ENCODE assay signal across 21 cellular contexts in genomic region chr2:81672923-81673322, GRCh38.
DNase-seq lines count a peak whose midpoint lies in the region; ATAC-seq, FAIRE-seq and TF ChIP-seq lines count a peak whose summit lies in the region.
"Had no signal": no experiment of that assay in that cellular context is flagged by ENCODE, and none has a peak within 500 bp of the region (broad histone marks: within the 10 kb centered on the region; RNA-seq: fewer than 3 reads in every experiment).

No MANE protein-coding gene starts in this region.

- RAD21 ChIA-PET in GM12878 (lab: Charles Lee; ENCODE audit: unreplicated experiment): no interaction called here

- no peaks in the 10 kb centered on the region for H3K4me1 ChIP-seq in GM12878 (ENCODE audit: control insufficient read depth, insufficient read depth, low read length)

- TF ChIP-seq CTCF in GM12878 (IDR thresholded peaks at IDR 0.05 in 2 of 3, conservative IDR thresholded peaks at IDR 0.05 in 1 of 3; ENCODE audit: control insufficient read depth in 2 of 3, extremely low read depth in 1 of 3, insufficient read depth in 1 of 3, low read depth in 3 of 3, low read length in 3 of 3): no peak
- TF ChIP-seq CTCF in HFFc6 (IDR thresholded peaks at IDR 0.05): no peak
- no peak for TF ChIP-seq CTCF in WTC11 (IDR thresholded peaks at IDR 0.05)

- H3K36me3 Mint-ChIP-seq in HFFc6 (ENCODE audit: low read depth): no peaks in the 10 kb centered on the region
- no peaks in the 10 kb centered on the region for H3K36me3 Mint-ChIP-seq in WTC11
- H3K36me3 Mint-ChIP-seq: CD4-positive, CD25-positive, alpha-beta regulatory T cell; CD8-positive, alpha-beta memory T cell had no signal

- intact Hi-C loops in GM12878 (cut with micrococcal nuclease; ENCODE audit: unreplicated experiment): no loop called here

- H3K27me3 ChIP-seq in GM12878 (replicated peaks in 1 of 2; ENCODE audit: control insufficient read depth in 2 of 2, insufficient read depth in 2 of 2, low read length in 1 of 2): no peaks in the 10 kb centered on the region
- H3K27me3 ChIP-seq: BLaER1 had no signal

- TF ChIP-seq POLR2A in GM12878 (IDR thresholded peaks at IDR 0.05; ENCODE audit: low read depth, low read length): no peak

- H3K4me3 Mint-ChIP-seq in HFFc6: no peak overlapping the region
- H3K4me3 Mint-ChIP-seq in WTC11: no peak overlapping the region
- H3K4me3 Mint-ChIP-seq: B cell; CD4-positive, CD25-positive, alpha-beta regulatory T cell; CD8-positive, alpha-beta memory T cell had no signal

- H3K27me3 Mint-ChIP-seq in HFFc6 (ENCODE audit: insufficient read depth) (no peaks in the 10 kb centered on the region), WTC11 (ENCODE audit: low read depth) (no peaks in the 10 kb centered on the region)
- H3K27me3 Mint-ChIP-seq: B cell; CD4-positive, CD25-positive, alpha-beta regulatory T cell; CD8-positive, alpha-beta memory T cell had no signal

- no peak overlapping the region for H3K4me3 ChIP-seq in GM12878
- H3K4me3 ChIP-seq: BLaER1 had no signal

- H4K20me1 ChIP-seq in GM12878 (ENCODE audit: control insufficient read depth, insufficient read depth): no peaks in the 10 kb centered on the region
- H4K20me1 ChIP-seq: BLaER1 had no signal

- SMC1A ChIA-PET in GM12878 (lab: Charles Lee; ENCODE audit: uncharacterized antibody, unreplicated experiment): interaction anchor here (1.1 to 3.3 kb wide), 2 partner anchors 27 to 427 kb away, joined by 3 to 12 read pairs; no protein-coding TSS in a partner anchor

- H3K9ac ChIP-seq in GM12878 (ENCODE audit: control insufficient read depth, insufficient read depth, low read length): no peak overlapping the region
- H3K9ac ChIP-seq: BLaER1 had no signal

- no peak for TF ChIP-seq EP300 in GM12878 (IDR thresholded peaks at IDR 0.05; ENCODE audit: borderline replicate concordance in 1 of 2, control insufficient read depth in 1 of 2, low read depth in 2 of 2, low read length in 2 of 2)

- FAIRE-seq in GM12878 (lab: Jason Lieb, UNC): no peak
- FAIRE-seq: D721Med, GM18507, H1 had no signal

- H3K9me3 Mint-ChIP-seq in HFFc6 (peaks cover 29% of the 10 kb centered on the region), WTC11 (no peaks in the 10 kb centered on the region)

- H3K79me2 ChIP-seq in GM12878 (ENCODE audit: control insufficient read depth, insufficient read depth, low read length): no peaks in the 10 kb centered on the region

- no TSS peak for BruUV-seq in GM12878 (replicated peaks; lab: Mats Ljungman, UMichigan)

- H3K27ac ChIP-seq in GM12878 (ENCODE audit: control insufficient read depth, insufficient read depth): no peak overlapping the region
- H3K27ac ChIP-seq: BLaER1, C4-2B had no signal

- CTCF ChIA-PET in GM12878 (lab: Yijun Ruan, JAX): interaction anchor here (0.6 kb wide), 1 partner anchor 790 kb away, joined by 3 read pairs; no protein-coding TSS in a partner anchor
- CTCF ChIA-PET in WTC11 (lab: Charles Lee): no interaction called here

- no peaks in the 10 kb centered on the region for H3K9me3 ChIP-seq in GM12878 (replicated peaks; ENCODE audit: control insufficient read depth, insufficient read depth, low read length)
- H3K9me3 ChIP-seq: BLaER1 had no signal

- H3K4me1 Mint-ChIP-seq in HFFc6 (ENCODE audit: low read depth) (no peaks in the 10 kb centered on the region), WTC11 (no peaks in the 10 kb centered on the region)
- H3K4me1 Mint-ChIP-seq: B cell; CD4-positive, CD25-positive, alpha-beta regulatory T cell; CD8-positive, alpha-beta memory T cell had no signal

- H3K4me2 ChIP-seq in GM12878 (ENCODE audit: control insufficient read depth, insufficient read depth): no peak overlapping the region
- H3K4me2 ChIP-seq: BLaER1 had no signal

- ATAC-seq in GM21786 (IDR thresholded peaks at IDR 0.05; ENCODE audit: unreplicated experiment): peak; percentile 54
- peak; percentile 73 for ATAC-seq in GM12878
- no peak for ATAC-seq in GM21367 (IDR thresholded peaks at IDR 0.05; ENCODE audit: unreplicated experiment)
- ATAC-seq in WTC11: no peak

- H3K27ac Mint-ChIP-seq in HFFc6: no peak overlapping the region
- H3K27ac Mint-ChIP-seq in WTC11: no peak overlapping the region
- H3K27ac Mint-ChIP-seq: B cell; CD4-positive, CD25-positive, alpha-beta regulatory T cell; CD8-positive, alpha-beta memory T cell had no signal

- H2AFZ ChIP-seq in GM12878 (ENCODE audit: control insufficient read depth, low read depth, low read length): no peak overlapping the region

- TF ChIP-seq RAD21 in GM12878 (IDR thresholded peaks at IDR 0.05; ENCODE audit: insufficient read depth, low read depth, low read length): no peak

- peak; percentile 4 for DNase-seq in NCI-H524 treated with DMSO at 0.1 percent for 48 hours (lab: John Stamatoyannopoulos, UW)
- DNase-seq in GM12878 (ENCODE audit: low read depth, low spot score): no peak
- DNase-seq in GM03348 (ENCODE audit: low spot score): no peak
- DNase-seq in HFFc6: no peak
- DNase-seq in WTC11 (ENCODE audit: low spot score): no peak
- DNase-seq: CD4-positive, CD25-positive, alpha-beta regulatory T cell; CD8-positive, alpha-beta memory T cell; DMS 273 treated with DMSO at 0.1 percent for 48 hours; DMS79; EL; GF-D8; H7; HCEC 1CT had no signal

- in situ Hi-C loops in GM12878 (cut with MboI): no loop called here

- H3K36me3 ChIP-seq in GM12878 (ENCODE audit: control insufficient read depth in 2 of 2, insufficient read depth in 2 of 2, low read length in 1 of 2): no peaks in the 10 kb centered on the region
- H3K36me3 ChIP-seq: BLaER1 had no signal

- POLR2A ChIA-PET in GM12878 (lab: Charles Lee) (no interaction called here), WTC11 (lab: Charles Lee) (no interaction called here)

TF ChIP-seq in GM12878, 131 proteins besides CTCF, POLR2A, EP300 and RAD21:
- TF ChIP-seq HCFC1 (IDR thresholded peaks at IDR 0.05; ENCODE audit: low read length): no peak
- TF ChIP-seq MLLT1 (IDR thresholded peaks at IDR 0.05): 0 out of 2 replicates have a peak, but pooled peaks have one; percentile 23
- TF ChIP-seq EED (IDR thresholded peaks at IDR 0.05; ENCODE audit: low read depth): no peak
- TF ChIP-seq GATAD2B (conservative IDR thresholded peaks at IDR 0.05; ENCODE audit: low read depth): no peak
- TF ChIP-seq ZZZ3 (IDR thresholded peaks at IDR 0.05; ENCODE audit: control insufficient read depth, insufficient read length, low read depth): no peak

TF ChIP-seq in WTC11, 78 proteins besides CTCF, POLR2A, EP300 and RAD21 (continues in another document):
- TF ChIP-seq TP53 (CRISPR knock-in tag; IDR thresholded peaks at IDR 0.05): no peak
- TF ChIP-seq GABPB1 (CRISPR knock-in tag; IDR thresholded peaks at IDR 0.05): no peak
- TF ChIP-seq SP1 (CRISPR knock-in tag; conservative IDR thresholded peaks at IDR 0.05): no peak
- no peak for TF ChIP-seq PRRX2 (CRISPR knock-in tag; IDR thresholded peaks at IDR 0.05)
- TF ChIP-seq TEAD4 (CRISPR knock-in tag; IDR thresholded peaks at IDR 0.05): no peak
- no peak for TF ChIP-seq ZNF263 (CRISPR knock-in tag; IDR thresholded peaks at IDR 0.05; ENCODE audit: low read depth)
- TF ChIP-seq PREB (CRISPR knock-in tag; IDR thresholded peaks at IDR 0.05; ENCODE audit: borderline replicate concordance): no peak
- no peak for TF ChIP-seq PRDM15 (CRISPR knock-in tag; IDR thresholded peaks at IDR 0.05)
- no peak for TF ChIP-seq NFATC4 (CRISPR knock-in tag; IDR thresholded peaks at IDR 0.05)
- TF ChIP-seq ZNF138 (CRISPR knock-in tag; conservative IDR thresholded peaks at IDR 0.05): no peak
- TF ChIP-seq FOXP1 (CRISPR knock-in tag; IDR thresholded peaks at IDR 0.05; ENCODE audit: borderline replicate concordance): no peak
- TF ChIP-seq MXD4 (CRISPR knock-in tag; IDR thresholded peaks at IDR 0.05; ENCODE audit: borderline replicate concordance): no peak
- TF ChIP-seq NR1H2 (CRISPR knock-in tag; IDR thresholded peaks at IDR 0.05): no peak

Comparison
In these comparisons a context has a peak if more than half of its experiments do, and no peak if none do; other contexts are left out.
1. ATAC-seq: peak in GM21786 (single experiment) and GM12878 (single experiment); none in GM21367 (single experiment) and WTC11 (single experiment).